25 cellular contexts compared by ENCODE assay signal in genomic region chr7:70352088-70352487, GRCh38.
"Had no signal": no experiment of that assay in that cellular context is flagged by ENCODE, and none has a peak within 500 bp of the region (broad histone marks: within the 10 kb centered on the region; RNA-seq: fewer than 3 reads in every experiment).

No MANE protein-coding gene starts in this region.

- H3K27me3 ChIP-seq: ovary, right atrium auricular region, stomach, suprapubic skin, tibial artery, upper lobe of right lung had no signal

- H3K4me3 ChIP-seq: left ventricle myocardium inferior, lung, ovary, right atrium auricular region, skin epidermis, stomach, suprapubic skin, thoracic aorta, tibial artery, upper lobe of right lung had no signal

- H3K9me3 ChIP-seq: left ventricle myocardium inferior, ovary, right atrium auricular region, stomach, suprapubic skin, thoracic aorta, tibial artery, upper lobe of right lung had no signal

- H3K27ac ChIP-seq: left ventricle myocardium inferior, ovary, right atrium auricular region, skin epidermis, stomach, suprapubic skin, thoracic aorta, tibial artery, upper lobe of right lung had no signal

- ATAC-seq: left cardiac atrium; naive thymus-derived CD4-positive, alpha-beta T cell; natural killer cell treated with Interleukin-12 subunit alpha and Interleukin-12 subunit beta and Interleukin-15 and Interleukin-18, amount 100 ng/mL, for 72 hours; sciatic nerve; stimulated activated naive B cell treated with anti-CD40 and anti-IgM and Interleukin-4, amounts not matched to agents 10 μg/mL and 1 μg/mL and 100 μg/mL, for 72 hours; stimulated activated naive CD8-positive, alpha-beta T cell treated with anti-CD3 and anti-CD28 coated beads, Interleukin-15, Interleukin-2, amounts not matched to agents 100 U/mL and 50 U/mL, for 24 hours; upper lobe of right lung had no signal

- FAIRE-seq: keratinocyte, urothelium cell line had no signal

- DNase-seq: hippocampal formation; kidney glomerular epithelial cell; left cardiac atrium; left ventricle myocardium inferior; naive thymus-derived CD4-positive, alpha-beta T cell; ovary; stimulated activated CD4-positive, alpha-beta T cell treated with anti-CD3 and anti-CD28 coated beads, Interleukin-12 subunit alpha, Interleukin-12 subunit beta, amount 100 ng/mL, for 4 hours; stimulated activated CD4-positive, alpha-beta T cell treated with anti-CD3 and anti-CD28 coated beads, Interleukin-15, amount 100 ng/mL, for 24 hours; stimulated activated CD4-positive, alpha-beta T cell treated with anti-CD3 and anti-CD28 coated beads, Interleukin-2, amount 100 ng/mL, for 24 hours; stimulated activated CD4-positive, alpha-beta T cell treated with anti-CD3 and anti-CD28 coated beads, Interleukin-4, amount 100 ng/mL, for 1 hour; stimulated activated naive B cell treated with anti-CD40 and anti-IgM and Interleukin-4, amounts not matched to agents 10 μg/mL and 1 μg/mL and 100 μg/mL, for 72 hours; stimulated activated naive CD8-positive, alpha-beta T cell treated with anti-CD3 and anti-CD28 coated beads, Interleukin-15, Interleukin-2, amounts not matched to agents 100 U/mL and 50 U/mL, for 24 hours; stomach; tibial artery; trophoblast cell; upper lobe of right lung had no signal

- H3K4me1 ChIP-seq: upper lobe of right lung had no signal

- H3K36me3 ChIP-seq: left ventricle myocardium inferior, ovary, right atrium auricular region, stomach, suprapubic skin, thoracic aorta, tibial artery, upper lobe of right lung had no signal
